In genomic region chr7:94763268-94763667, GRCh38 we compare ENCODE assay signal across 23 cellular contexts.
DNase-seq lines count a peak whose midpoint lies in the region; ATAC-seq and TF ChIP-seq lines count a peak whose summit lies in the region.
"Had no signal": no experiment of that assay in that cellular context is flagged by ENCODE, and none has a peak within 500 bp of the region (broad histone marks: within the 10 kb centered on the region; RNA-seq: fewer than 3 reads in every experiment).

No MANE protein-coding gene starts in this region.

- no peak overlapping the region for H3K27ac ChIP-seq in sigmoid colon
- no peak overlapping the region for H3K27ac ChIP-seq in hepatocyte
- H3K27ac ChIP-seq: brain microvascular endothelial cell, C4-2B, foreskin keratinocyte had no signal

- no peaks in the 10 kb centered on the region for H3K9me3 ChIP-seq in sigmoid colon
- no peaks in the 10 kb centered on the region for H3K9me3 ChIP-seq in hepatocyte (ENCODE audit: low read depth)

- no peak overlapping the region for H2AFZ ChIP-seq in hepatocyte

- 41 to 47% methylated on average over 3 of the region's 3 CpGs for WGBS in sigmoid colon, 2 donors
- WGBS in hepatocyte (ENCODE audit: low lambda C conversion rate, missing lambda C conversion rate) = 40% methylated on average over 3 of the region's 3 CpGs

- H3K79me2 ChIP-seq in hepatocyte = no peaks in the 10 kb centered on the region

- H3K4me2 ChIP-seq in hepatocyte = no peak overlapping the region

- ATAC-seq in GM18502 (IDR thresholded peaks at IDR 0.05; ENCODE audit: poor library complexity, unreplicated experiment) (peak; percentile 66), HG03565 (IDR thresholded peaks at IDR 0.05; ENCODE audit: unreplicated experiment) (no peak), left ventricle myocardium superior (no peak)
- ATAC-seq: foreskin keratinocyte, HCT116, right cardiac atrium, Right ventricle myocardium inferior had no signal

- TF ChIP-seq POLR2A in sigmoid colon (IDR thresholded peaks at IDR 0.05) = no peak

- H3K36me3 ChIP-seq in sigmoid colon = no peaks in the 10 kb centered on the region
- no peaks in the 10 kb centered on the region for H3K36me3 ChIP-seq in hepatocyte (replicated peaks; ENCODE audit: insufficient read depth, low read depth)
- H3K36me3 ChIP-seq: brain microvascular endothelial cell had no signal

- no peaks in the 10 kb centered on the region for H3K4me1 ChIP-seq in sigmoid colon
- H3K4me1 ChIP-seq in hepatocyte (ENCODE audit: insufficient read depth) = no peaks in the 10 kb centered on the region
- H3K4me1 ChIP-seq: foreskin keratinocyte had no signal

- H4K20me1 ChIP-seq in hepatocyte (ENCODE audit: insufficient read depth, poor library complexity, severe bottlenecking) = no peaks in the 10 kb centered on the region

- peak; percentile 15 for DNase-seq in HuH-7 (ENCODE audit: low spot score)
- peak; percentile 75 for DNase-seq in fibroblast of gingiva (ENCODE audit: low read depth)
- DNase-seq in sigmoid colon = peak; percentile 76
- DNase-seq in left ventricle myocardium superior = no peak
- no peak for DNase-seq in hepatocyte (ENCODE audit: low spot score)
- DNase-seq in posterior cingulate gyrus = no peak
- DNase-seq: activated CD4-positive, alpha-beta T cell treated with anti-CD3 and anti-CD28 coated beads for 1 hour; activated CD8-positive, alpha-beta memory T cell treated with anti-CD3 and anti-CD28 coated beads, Interleukin-2, amount 50 U/mL, for 4 hours; activated naive CD4-positive, alpha-beta T cell treated with anti-CD3 and anti-CD28 coated beads, Interleukin-2, amount 50 U/mL, for 16 hours; brain microvascular endothelial cell; DMS79; foreskin keratinocyte; Karpas-422; NCI-H1417 treated with DMSO at 0.1 percent for 48 hours; right cardiac atrium; stimulated activated CD4-positive, alpha-beta T cell treated with anti-CD3 and anti-CD28 coated beads, Interleukin-2, amount 100 ng/mL, for 24 hours; T-helper 2 cell had no signal

- no peak for TF ChIP-seq EP300 in sigmoid colon (IDR thresholded peaks at IDR 0.05)

- H3K4me3 ChIP-seq in sigmoid colon (no peak overlapping the region), hepatocyte (no peak overlapping the region)
- H3K4me3 ChIP-seq: lung had no signal

- TF ChIP-seq CTCF in sigmoid colon (IDR thresholded peaks at IDR 0.05) (no peak), hepatocyte (IDR thresholded peaks at IDR 0.05; ENCODE audit: poor library complexity) (no peak)

- intact Hi-C loops in sigmoid colon (cut with DNase I) = no loop called here
- intact Hi-C loops in left ventricle myocardium superior (cut with micrococcal nuclease) = no loop called here
- intact Hi-C loops in posterior cingulate gyrus (cut with DNase I) = no loop called here

- no peaks in the 10 kb centered on the region for H3K27me3 ChIP-seq in sigmoid colon
- no peaks in the 10 kb centered on the region for H3K27me3 ChIP-seq in hepatocyte
- H3K27me3 ChIP-seq: brain microvascular endothelial cell, foreskin keratinocyte had no signal

- no peaks in the 10 kb centered on the region for H3K9me2 ChIP-seq in hepatocyte (replicated peaks; ENCODE audit: insufficient read depth)

Comparison
In these comparisons a context has a peak if more than half of its experiments do, and no peak if none do; other contexts are left out.
1. DNase-seq: peak in HuH-7 (single experiment), fibroblast of gingiva (single experiment) and sigmoid colon (single experiment); none in left ventricle myocardium superior (single experiment), hepatocyte (single experiment) and posterior cingulate gyrus (0 of 10).